Comparison of ENCODE assay signal across 18 cellular contexts in genomic region chr3:150479370-150479769, GRCh38.
"Had no signal": no experiment of that assay in that cellular context is flagged by ENCODE, and none has a peak within 500 bp of the region (broad histone marks: within the 10 kb centered on the region; RNA-seq: fewer than 3 reads in every experiment).

No MANE protein-coding gene starts in this region.

- H3K4me3 Mint-ChIP-seq: immature natural killer cell, mesothelial cell of epicardium, naive B cell had no signal

- H3K27ac Mint-ChIP-seq: immature natural killer cell, mesothelial cell of epicardium, naive B cell had no signal

- DNase-seq: dermis blood vessel endothelial cell; dorsolateral prefrontal cortex; effector CD4-positive, alpha-beta T cell; effector memory CD4-positive, alpha-beta T cell; foreskin keratinocyte; heart left ventricle; hypothalamus; immature natural killer cell; left cardiac atrium; left ventricle myocardium inferior; lower lobe of right lung; mesenchymal stem cell; mucosa of descending colon; naive B cell had no signal

- H3K4me1 Mint-ChIP-seq: immature natural killer cell, mesothelial cell of epicardium, naive B cell had no signal

- FAIRE-seq: endothelial cell of umbilical vein, frontal cortex, keratinocyte had no signal

- H3K27me3 Mint-ChIP-seq: naive B cell had no signal
